Comparison of ENCODE assay signal across 2 cellular contexts in the genomic region with DNA sequence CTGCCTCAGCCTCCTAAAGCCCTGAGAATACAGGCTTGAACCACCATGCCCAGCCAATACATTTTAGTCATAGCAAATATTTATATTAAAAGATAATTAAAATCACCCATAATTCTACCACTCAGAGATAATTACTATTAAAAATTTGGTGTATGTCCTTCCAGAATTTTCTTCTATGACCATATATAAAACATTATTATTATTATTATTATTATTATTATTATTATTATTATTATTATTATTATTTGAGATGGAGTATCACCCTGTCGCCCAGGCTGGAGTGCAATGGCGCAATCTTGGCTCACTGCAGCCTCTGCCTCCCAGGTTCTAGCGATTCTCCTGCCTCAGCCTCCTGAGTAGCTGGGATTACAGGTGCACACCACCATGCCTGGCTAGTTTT. TPM values are rescaled to one million over a fixed set of nuclear protein-coding genes. Genes with fewer than 3 reads are reported as not detected.
DNase-seq lines count a peak whose midpoint lies in the region; ATAC-seq and TF ChIP-seq lines count a peak whose summit lies in the region.
"Not testable (repeated sequence)": the region's sequence is repeated elsewhere in the genome, so short reads cannot be mapped to it uniquely, and the experiment has no call there.

No MANE protein-coding gene starts in this region.

- ATAC-seq in WTC11 = not testable (repeated sequence)

- not testable (repeated sequence) for H3K4me1 Mint-ChIP-seq in WTC11

- CTCF ChIA-PET in WTC11 (lab: Charles Lee) = not testable (repeated sequence)

- not testable (repeated sequence) for H3K4me3 Mint-ChIP-seq in WTC11

- POLR2A ChIA-PET in WTC11 (lab: Charles Lee) = not testable (repeated sequence)

- H3K36me3 Mint-ChIP-seq in WTC11 = not testable (repeated sequence)

- not testable (repeated sequence) for DNase-seq in WTC11 (ENCODE audit: low spot score)
- peak; percentile 1 for DNase-seq in activated CD8-positive, alpha-beta memory T cell treated with anti-CD3 and anti-CD28 coated beads for 24 hours

- not testable (repeated sequence) for TF ChIP-seq CTCF in WTC11 (IDR thresholded peaks at IDR 0.05)

- not testable (repeated sequence) for H3K27me3 Mint-ChIP-seq in WTC11 (ENCODE audit: low read depth)

- H3K27ac Mint-ChIP-seq in WTC11 = not testable (repeated sequence)

- H3K9me3 Mint-ChIP-seq in WTC11 = not testable (repeated sequence)

TF ChIP-seq in WTC11, 78 proteins besides CTCF, POLR2A, EP300 and RAD21:
- peak; percentile 92 for TF ChIP-seq HMGA2 (CRISPR knock-in tag; IDR thresholded peaks at IDR 0.05)

RNA-seq across cellular contexts. Expression of gene NOP58, which starts 54.8 kb away (rescaled TPM):
- 124 to 136 TPM (median 129 TPM) in 3 replicates for total RNA-seq in WTC11 (2021)

RNA-seq across cellular contexts. Expression of gene BMPR2, which starts 55.8 kb away (rescaled TPM):
- 18.1 to 22.1 TPM (median 19.8 TPM) in 3 replicates for total RNA-seq in WTC11 (2021)
